In genomic region chr5:133709074-133709676, GRCh38 we compare ENCODE assay signal across 1 cellular context.
A peak's percentile ranks its signal among the peaks of the same experiment; 100 is the strongest.
TF ChIP-seq lines count a peak whose summit lies in the region.

No MANE protein-coding gene starts in this region.

TF ChIP-seq in SK-N-SH, 30 proteins besides CTCF, POLR2A, EP300 and RAD21 (continued from another document):
- TF ChIP-seq REST (IDR thresholded peaks at IDR 0.05; ENCODE audit: low read depth, low read length) = no peak
- TF ChIP-seq GATA2 (CRISPR knock-in tag; IDR thresholded peaks at IDR 0.05) = peak; percentile 46
TF ChIP-seq in SK-N-SH: peak in this region for 3.
